ENCODE assay signal across 12 cellular contexts in genomic region chr9:114652776-114653555, GRCh38. TPM values are rescaled to one million over a fixed set of nuclear protein-coding genes. Genes with fewer than 3 reads are reported as not detected.
DNase-seq lines count a peak whose midpoint lies in the region; ATAC-seq and TF ChIP-seq lines count a peak whose summit lies in the region.
"Had no signal": no experiment of that assay in that cellular context is flagged by ENCODE, and none has a peak within 500 bp of the region (broad histone marks: within the 10 kb centered on the region; RNA-seq: fewer than 3 reads in every experiment).

No MANE protein-coding gene starts in this region.

- no peak overlapping the region for H3K27ac ChIP-seq in hepatocyte
- H3K27ac ChIP-seq: cardiac muscle cell had no signal

- H3K27ac Mint-ChIP-seq in activated naive CD8-positive, alpha-beta T cell: peak overlapping the region; percentile 47
- peak overlapping the region in 8 of 10 donors; percentile 30 to 86 (median 58) for H3K27ac Mint-ChIP-seq in naive thymus-derived CD8-positive, alpha-beta T cell

- no peak for DNase-seq in naive thymus-derived CD8-positive, alpha-beta T cell
- no peak for DNase-seq in hepatocyte (ENCODE audit: low spot score)
- DNase-seq in stimulated activated CD4-positive, alpha-beta T cell treated with anti-CD3 and anti-CD28 coated beads, Interleukin-15, amount 100 ng/mL, for 24 hours: no peak
- no peak for DNase-seq in medulla oblongata (ENCODE audit: extremely low spot score)
- no peak for DNase-seq in kidney glomerular epithelial cell (lab: John Stamatoyannopoulos, UW)
- DNase-seq: NCI-H1436 treated with DMSO at 0.1 percent for 48 hours had no signal

- 89% methylated on average over 2 of the region's 2 CpGs for WGBS in hepatocyte (ENCODE audit: low lambda C conversion rate, missing lambda C conversion rate)

- H3K9me3 ChIP-seq in hepatocyte (ENCODE audit: low read depth): no peaks in the 10 kb centered on the region

- H3K4me2 ChIP-seq in hepatocyte: no peak overlapping the region

- no peaks in the 10 kb centered on the region for H4K20me1 ChIP-seq in hepatocyte (ENCODE audit: insufficient read depth, poor library complexity, severe bottlenecking)

- POLR2A ChIA-PET in naive thymus-derived CD8-positive, alpha-beta T cell (lab: Charles Lee): interaction anchor here (0.6 to 3.0 kb wide), 12 partner anchors 12 to 280 kb away, joined by 3 to 46 read pairs (median 4); partner anchors contain the start of genes AKNA and ATP6V1G1

- no peak for TF ChIP-seq CTCF in hepatocyte (IDR thresholded peaks at IDR 0.05; ENCODE audit: poor library complexity)

- H3K4me3 Mint-ChIP-seq in activated naive CD8-positive, alpha-beta T cell: no peak overlapping the region
- H3K4me3 Mint-ChIP-seq in naive thymus-derived CD8-positive, alpha-beta T cell: no peak overlapping the region
- H3K4me3 Mint-ChIP-seq: T-helper 2 cell treated with Interferon-gamma antibody and Interleukin-4, amounts not matched to agents 5 μg/mL and 100 μg/mL, for 36 hours had no signal

- no peaks in the 10 kb centered on the region for H3K36me3 ChIP-seq in hepatocyte (replicated peaks; ENCODE audit: insufficient read depth, low read depth)
- H3K36me3 ChIP-seq: cardiac muscle cell had no signal

- H3K9me2 ChIP-seq in hepatocyte (replicated peaks; ENCODE audit: insufficient read depth): no peaks in the 10 kb centered on the region

- H3K27me3 ChIP-seq in hepatocyte: no peaks in the 10 kb centered on the region
- H3K27me3 ChIP-seq: cardiac muscle cell had no signal

- no peaks in the 10 kb centered on the region for H3K9me3 Mint-ChIP-seq in activated naive CD8-positive, alpha-beta T cell (ENCODE audit: low read depth)
- peaks cover 0 to 4% (median 0%) of the 10 kb centered on the region in 9 donors for H3K9me3 Mint-ChIP-seq in naive thymus-derived CD8-positive, alpha-beta T cell
- H3K9me3 Mint-ChIP-seq: T-helper 2 cell treated with Interferon-gamma antibody and Interleukin-4, amounts not matched to agents 5 μg/mL and 100 μg/mL, for 36 hours had no signal

- no peaks in the 10 kb centered on the region for H3K27me3 Mint-ChIP-seq in activated naive CD8-positive, alpha-beta T cell
- no peaks in the 10 kb centered on the region for H3K27me3 Mint-ChIP-seq in naive thymus-derived CD8-positive, alpha-beta T cell

- H3K4me3 ChIP-seq in hepatocyte: no peak overlapping the region
- H3K4me3 ChIP-seq: cardiac muscle cell had no signal

- peaks cover 23% of the 10 kb centered on the region for H3K4me1 Mint-ChIP-seq in activated naive CD8-positive, alpha-beta T cell (ENCODE audit: low read depth)
- H3K4me1 Mint-ChIP-seq in naive thymus-derived CD8-positive, alpha-beta T cell: peaks cover 10 to 21% (median 20%) of the 10 kb centered on the region in 4 donors

- no peaks in the 10 kb centered on the region for H3K79me2 ChIP-seq in hepatocyte

- peaks cover 4% of the 10 kb centered on the region for H3K36me3 Mint-ChIP-seq in activated naive CD8-positive, alpha-beta T cell
- peaks cover 0 to 12% (median 4%) of the 10 kb centered on the region in 3 donors for H3K36me3 Mint-ChIP-seq in naive thymus-derived CD8-positive, alpha-beta T cell

- H2AFZ ChIP-seq in hepatocyte: no peak overlapping the region

- peak; percentile 29 for ATAC-seq in GM18498 (IDR thresholded peaks at IDR 0.05; ENCODE audit: unreplicated experiment)
- peak; percentile 21 for ATAC-seq in HG03108 (IDR thresholded peaks at IDR 0.05; ENCODE audit: unreplicated experiment)
- peak in 1 of 2 donors; percentile 8 for ATAC-seq in naive thymus-derived CD8-positive, alpha-beta T cell

- H3K4me1 ChIP-seq in hepatocyte (ENCODE audit: insufficient read depth): no peaks in the 10 kb centered on the region

RNA-seq across cellular contexts. Expression of gene TEX53, which starts 4.6 kb away (rescaled TPM):
- not detected for total RNA-seq in naive thymus-derived CD8-positive, alpha-beta T cell
- not detected for polyA plus RNA-seq in naive thymus-derived CD8-positive, alpha-beta T cell
- total RNA-seq in hepatocyte: not detected in 2 replicates
- polyA plus RNA-seq in hepatocyte: 0.44 TPM in 1 of 2 replicates, not detected in the other
- total RNA-seq: cardiac muscle cell, pulmonary artery endothelial cell had no signal
- polyA plus RNA-seq: cardiac muscle cell had no signal

RNA-seq across cellular contexts. Expression of gene TEX48, which starts 29.0 kb away (rescaled TPM):
- total RNA-seq in naive thymus-derived CD8-positive, alpha-beta T cell: not detected
- polyA plus RNA-seq in naive thymus-derived CD8-positive, alpha-beta T cell: not detected
- not detected in 2 replicates for total RNA-seq in hepatocyte
- not detected in 2 replicates for polyA plus RNA-seq in hepatocyte
- total RNA-seq: cardiac muscle cell, pulmonary artery endothelial cell had no signal
- polyA plus RNA-seq: cardiac muscle cell had no signal

RNA-seq across cellular contexts. Expression of gene TMEM268, which starts 41.9 kb away (rescaled TPM):
- total RNA-seq in naive thymus-derived CD8-positive, alpha-beta T cell: 10 to 100 TPM; 25.2 to 28.3 TPM
- polyA plus RNA-seq in naive thymus-derived CD8-positive, alpha-beta T cell: 10 to 100 TPM in 1 of 3 donors, 1 to 10 TPM in 2; 6.5 to 16.6 (median 8.0) TPM
- 8.8 and 9.4 TPM in 2 replicates for total RNA-seq in hepatocyte
- 8.2 and 11.1 TPM in 2 replicates for polyA plus RNA-seq in hepatocyte
